In genomic region chr2:159803235-159803962, GRCh38 we compare ENCODE assay signal across 29 cellular contexts. TPM values are rescaled to one million over a fixed set of nuclear protein-coding genes. Genes with fewer than 3 reads are reported as not detected.
"Had no signal": no experiment of that assay in that cellular context is flagged by ENCODE, and none has a peak within 500 bp of the region (broad histone marks: within the 10 kb centered on the region; RNA-seq: fewer than 3 reads in every experiment).

No MANE protein-coding gene starts in this region.

- DNase-seq: activated B cell treated with CpG ODN at 0.5 μM for 24 hours; activated CD4-positive, alpha-beta memory T cell treated with anti-CD3 and anti-CD28 coated beads, Interleukin-2, amount 10 ng/mL, durations not matched to agents 7 days and 5 days; activated CD4-positive, alpha-beta T cell treated with anti-CD3 and anti-CD28 coated beads for 1 hour; activated CD4-positive, alpha-beta T cell treated with anti-CD3 and anti-CD28 coated beads, Interleukin-2, amount 10 ng/mL, durations not matched to agents 7 days and 5 days; activated CD8-positive, alpha-beta memory T cell treated with anti-CD3 and anti-CD28 coated beads, Interleukin-2, amount 10 ng/mL, durations not matched to agents 7 days and 5 days; activated gamma-delta T cell; activated naive CD4-positive, alpha-beta T cell treated with anti-CD3 and anti-CD28 coated beads for 36 hours; adrenal gland; anterior cingulate cortex; caudate nucleus; NCI-H1092; NCI-H1417; NCI-H1930; NCI-H2171; NCI-H226; NCI-H510A; NCI-H526 treated with DMSO at 0.1 percent for 48 hours; NCI-H82; RPMI8226; T-cell; T-helper 2 cell; T1000 had no signal

- H3K4me3 Mint-ChIP-seq: activated B cell treated with CpG ODN at 0.5 μM for 24 hours; activated CD4-positive, alpha-beta memory T cell treated with anti-CD3 and anti-CD28 coated beads, Interleukin-2, amount 10 ng/mL, durations not matched to agents 7 days and 5 days; activated CD4-positive, alpha-beta T cell treated with anti-CD3 and anti-CD28 coated beads, Interleukin-2, amount 10 ng/mL, durations not matched to agents 7 days and 5 days; activated CD8-positive, alpha-beta memory T cell treated with anti-CD3 and anti-CD28 coated beads, Interleukin-2, amount 10 ng/mL, durations not matched to agents 7 days and 5 days; activated naive CD4-positive, alpha-beta T cell treated with anti-CD3 and anti-CD28 coated beads for 36 hours; activated naive CD8-positive, alpha-beta T cell; IgD-negative memory B cell; T-cell had no signal

- H3K9me3 Mint-ChIP-seq: activated B cell treated with CpG ODN at 0.5 μM for 24 hours; activated CD4-positive, alpha-beta memory T cell treated with anti-CD3 and anti-CD28 coated beads, Interleukin-2, amount 10 ng/mL, durations not matched to agents 7 days and 5 days; activated CD4-positive, alpha-beta T cell treated with anti-CD3 and anti-CD28 coated beads, Interleukin-2, amount 10 ng/mL, durations not matched to agents 7 days and 5 days; activated naive CD4-positive, alpha-beta T cell treated with anti-CD3 and anti-CD28 coated beads for 36 hours; T-cell had no signal

- H3K27ac ChIP-seq: adrenal gland, breast epithelium, KMS-11, SK-N-MC had no signal

- H3K4me3 ChIP-seq: adrenal gland, breast epithelium, SK-N-MC had no signal

- H3K4me1 ChIP-seq: adrenal gland, breast epithelium had no signal

- H3K27me3 ChIP-seq: adrenal gland, breast epithelium had no signal

- H3K9me3 ChIP-seq: adrenal gland, breast epithelium had no signal

- H3K36me3 ChIP-seq: adrenal gland, breast epithelium had no signal

- ATAC-seq: activated CD8-positive, alpha-beta memory T cell treated with anti-CD3 and anti-CD28 coated beads, Interleukin-2, amount 10 ng/mL, durations not matched to agents 7 days and 5 days; Right ventricle myocardium inferior; T-cell had no signal

- H3K27ac Mint-ChIP-seq: activated B cell treated with CpG ODN at 0.5 μM for 24 hours; activated CD4-positive, alpha-beta memory T cell treated with anti-CD3 and anti-CD28 coated beads, Interleukin-2, amount 10 ng/mL, durations not matched to agents 7 days and 5 days; activated CD4-positive, alpha-beta T cell treated with anti-CD3 and anti-CD28 coated beads, Interleukin-2, amount 10 ng/mL, durations not matched to agents 7 days and 5 days; activated CD8-positive, alpha-beta memory T cell treated with anti-CD3 and anti-CD28 coated beads, Interleukin-2, amount 10 ng/mL, durations not matched to agents 7 days and 5 days; activated naive CD4-positive, alpha-beta T cell treated with anti-CD3 and anti-CD28 coated beads for 36 hours; activated naive CD8-positive, alpha-beta T cell; IgD-negative memory B cell; T-cell had no signal

RNA-seq across cellular contexts. Expression of gene CD302, which starts 5.4 kb away (rescaled TPM):
- total RNA-seq: OCI-LY7 had no signal
